ENCODE assay signal across 8 cellular contexts in genomic region chr12:6829532-6830220, GRCh38. TPM values are rescaled to one million over a fixed set of nuclear protein-coding genes. Genes with fewer than 3 reads are reported as not detected.
A peak's percentile ranks its signal among the peaks of the same experiment; 100 is the strongest.
DNase-seq lines count a peak whose midpoint lies in the region; ATAC-seq and TF ChIP-seq lines count a peak whose summit lies in the region.

No MANE protein-coding gene starts in this region.

- intact Hi-C loops in MCF 10A (cut with micrococcal nuclease) (no loop called here), lower lobe of right lung (cut with DNase I) (no loop called here), uterus (cut with DNase I; ENCODE audit: low total_unique reads) (loop anchor here (10.0 kb wide), 1 partner anchor 75 kb away; the partner anchor contains the start of gene MLF2)

- H3K36me3 Mint-ChIP-seq in MCF 10A (ENCODE audit: insufficient read depth, unreplicated experiment) = no peaks in the 10 kb centered on the region

- no peak for TF ChIP-seq POLR2A in uterus (IDR thresholded peaks at IDR 0.05)

- H3K27me3 ChIP-seq in HUES6 (ENCODE audit: control insufficient read depth, insufficient read depth, low read length) (peaks cover 18% of the 10 kb centered on the region), lower lobe of right lung (ENCODE audit: low read depth) (peaks cover 24% of the 10 kb centered on the region), uterus (no peaks in the 10 kb centered on the region)

- H3K9me3 Mint-ChIP-seq in MCF 10A (ENCODE audit: unreplicated experiment) = no peaks in the 10 kb centered on the region

- peak in 1 of 2 donors; percentile 2 for ATAC-seq in lower lobe of right lung
- ATAC-seq in GM21717 (IDR thresholded peaks at IDR 0.05; ENCODE audit: unreplicated experiment) = no peak
- ATAC-seq in HG02798 (IDR thresholded peaks at IDR 0.05; ENCODE audit: poor library complexity, unreplicated experiment) = no peak

- no TSS peak for BruUV-seq in MCF 10A (replicated peaks; lab: Mats Ljungman, UMichigan)

- H3K4me1 ChIP-seq in HUES6 (ENCODE audit: control insufficient read depth, insufficient read depth, low read length) (peaks cover 31% of the 10 kb centered on the region), lower lobe of right lung (peaks cover 16% of the 10 kb centered on the region), uterus (peaks cover 5 to 6% of the 10 kb centered on the region in 2 donors)

- H3K36me3 ChIP-seq in HUES6 (ENCODE audit: control insufficient read depth, insufficient read depth, low read length) (peaks cover 39% of the 10 kb centered on the region), lower lobe of right lung (peaks cover 8% of the 10 kb centered on the region), uterus (no peaks in the 10 kb centered on the region)

- CTCF ChIA-PET in MCF 10A (lab: Yijun Ruan, JAX) = interaction anchor here (0.6 to 8.7 kb wide), 6 partner anchors 19 to 386 kb away, joined by 3 to 74 read pairs (median 4); partner anchors contain the start of genes MLF2 and ZNF384

- no peak overlapping the region for H3K27ac ChIP-seq in HUES6 (ENCODE audit: low read depth, low read length)
- H3K27ac ChIP-seq in lower lobe of right lung = peak overlapping the region; percentile 64
- peak overlapping the region; percentile 90 to 97 for H3K27ac ChIP-seq in uterus

- no peak overlapping the region for H3K27ac Mint-ChIP-seq in MCF 10A (ENCODE audit: low read depth, unreplicated experiment)

- DNase-seq in AG08395 (ENCODE audit: low spot score) (peak; percentile 55), MCF 10A (ENCODE audit: unreplicated experiment) (peak; percentile 29), lower lobe of right lung (no peak), uterus (no peak), SHP77 (lab: John Stamatoyannopoulos, UW) (no peak)

- no peaks in the 10 kb centered on the region for H3K9me3 ChIP-seq in HUES6 (ENCODE audit: control insufficient read depth, insufficient read depth, low read depth, low read length)
- no peaks in the 10 kb centered on the region for H3K9me3 ChIP-seq in lower lobe of right lung
- no peaks in the 10 kb centered on the region for H3K9me3 ChIP-seq in uterus

- TF ChIP-seq CTCF in MCF 10A (IDR thresholded peaks at IDR 0.05; ENCODE audit: unreplicated experiment) = no peak
- TF ChIP-seq CTCF in lower lobe of right lung (IDR thresholded peaks at IDR 0.05) = no peak
- peak in 1 of 4 experiments; percentile 15 for TF ChIP-seq CTCF in uterus (IDR thresholded peaks at IDR 0.05)

- peaks cover 72% of the 10 kb centered on the region for H3K27me3 Mint-ChIP-seq in MCF 10A (ENCODE audit: insufficient read depth, unreplicated experiment)

- POLR2A ChIA-PET in MCF 10A (lab: Yijun Ruan, JAX) = interaction anchor here (0.6 to 1.4 kb wide), 5 partner anchors 23 to 224 kb away, joined by 3 read pairs; partner anchors contain the start of genes MLF2, SPSB2 and USP5

- H3K4me3 ChIP-seq in HUES6 (ENCODE audit: low read depth, low read length) (peak overlapping the region; percentile 98), lower lobe of right lung (peak overlapping the region; percentile 71), uterus (peak overlapping the region; percentile 91 to 96)

- H3K4me3 Mint-ChIP-seq in MCF 10A (ENCODE audit: unreplicated experiment) = peak overlapping the region; percentile 77

- H3K4me1 Mint-ChIP-seq in MCF 10A (ENCODE audit: insufficient read depth, unreplicated experiment) = peaks cover 29% of the 10 kb centered on the region

- peak overlapping the region; percentile 87 for H3K9ac ChIP-seq in HUES6 (ENCODE audit: low read length)

RNA-seq across cellular contexts. Expression of gene P3H3, which starts 1.5 kb away (rescaled TPM):
- total RNA-seq in MCF 10A (2022) = 0.47 and 1.3 TPM in 2 replicates
- total RNA-seq in lower lobe of right lung = 7.0 TPM
- total RNA-seq in uterus = 10 to 100 TPM; 27.4 to 90.1 (median 59.9) TPM

RNA-seq across cellular contexts. Expression of gene GPR162, which starts 8.1 kb away (rescaled TPM):
- total RNA-seq in MCF 10A (2022) (not detected in 2 replicates), lower lobe of right lung (21.5 TPM), uterus (10 to 100 TPM in 1 of 4 donors, 1 to 10 TPM in 2, under 1 TPM in 1; 0.29 to 23.1 (median 3.4) TPM)

RNA-seq across cellular contexts. Expression of gene GNB3, which starts 11.0 kb away (rescaled TPM):
- total RNA-seq in MCF 10A (2022) (0.47 TPM in 1 of 2 replicates, not detected in the other), lower lobe of right lung (1.0 TPM), uterus (10 to 100 TPM in 1 of 4 donors, 1 to 10 TPM in 1, under 1 TPM in 1, not detected in 1; under 0.01 to 18.3 (median 2.7) TPM)

RNA-seq across cellular contexts. Expression of gene CDCA3, which starts 21.4 kb away (rescaled TPM):
- total RNA-seq in MCF 10A (2022) (11.7 and 25.5 TPM in 2 replicates), lower lobe of right lung (2.9 TPM), uterus (1 to 10 TPM in 1 of 4 donors, under 1 TPM in 1, not detected in 2; 0.76 to 9.6 TPM)

RNA-seq across cellular contexts. Expression of gene USP5, which starts 22.3 kb away (rescaled TPM):
- total RNA-seq in MCF 10A (2022) = 62.5 and 80.2 TPM in 2 replicates
- total RNA-seq in lower lobe of right lung = 58.6 TPM
- total RNA-seq in uterus = 10 to 100 TPM; 37.1 to 68.6 (median 52.8) TPM

Comparison
In these comparisons a context has a peak if more than half of its experiments do, and no peak if none do; other contexts are left out.
1. DNase-seq: peak in AG08395 (single experiment) and MCF 10A (single experiment); none in lower lobe of right lung (single experiment), uterus (0 of 2) and SHP77 (0 of 2).
2. Peak in every context shown above with its lines, with median percentiles within 50 percentile points of each other: H3K4me3 ChIP-seq.